ENCODE assay signal across 9 cellular contexts in genomic region chr12:118373628-118374027, GRCh38. TPM values are rescaled to one million over a fixed set of nuclear protein-coding genes. Genes with fewer than 3 reads are reported as not detected.
DNase-seq lines count a peak whose midpoint lies in the region; ATAC-seq and TF ChIP-seq lines count a peak whose summit lies in the region.
"Had no signal": no experiment of that assay in that cellular context is flagged by ENCODE, and none has a peak within 500 bp of the region (broad histone marks: within the 10 kb centered on the region; RNA-seq: fewer than 3 reads in every experiment).

No MANE protein-coding gene starts in this region.

- peaks cover 59% of the 10 kb centered on the region for H3K79me2 ChIP-seq in PC-3 (ENCODE audit: low read length)

- TF ChIP-seq POLR2A in ovary (IDR thresholded peaks at IDR 0.05): no peak

- intact Hi-C loops in PC-3 (cut with micrococcal nuclease) (loop anchor here (1.0 to 10.0 kb wide), 3 partner anchors 66 to 499 kb away; no protein-coding TSS in a partner anchor), ovary (cut with DNase I) (loop anchor here in 1 of 4 donors (5.0 kb wide), 2 partner anchors 186 to 251 kb away; no protein-coding TSS in a partner anchor)

- H3K4me2 ChIP-seq in PC-3 (ENCODE audit: low read length): peak overlapping the region; percentile 90

- H3K4me3 ChIP-seq in CD8-positive, alpha-beta memory T cell (ENCODE audit: low read length): peak overlapping the region; percentile 90
- H3K4me3 ChIP-seq in PC-3 (ENCODE audit: low read length) (peak overlapping the region; percentile 78), epithelial cell of esophagus (ENCODE audit: low read length) (peak overlapping the region; percentile 84), ovary (peak overlapping the region; percentile 38)

- H3K36me3 ChIP-seq in CD8-positive, alpha-beta memory T cell (ENCODE audit: insufficient read depth, low read length): no peaks in the 10 kb centered on the region
- H3K36me3 ChIP-seq in PC-3 (ENCODE audit: low read depth, low read length) (no peaks in the 10 kb centered on the region), ovary (no peaks in the 10 kb centered on the region)

- CTCF ChIA-PET in CD8-positive, alpha-beta memory T cell (lab: Charles Lee): interaction anchor here (0.7 to 1.1 kb wide), 3 partner anchors 9 to 192 kb away, joined by 3 read pairs; no protein-coding TSS in a partner anchor
- CTCF ChIA-PET in PC-3 (lab: Charles Lee): no interaction called here

- POLR2A ChIA-PET in CD8-positive, alpha-beta memory T cell (lab: Charles Lee): interaction anchor here (0.6 to 1.4 kb wide), 3 partner anchors 121 to 1294 kb away, joined by 3 to 12 read pairs (median 5); partner anchors contain the start of genes PRKAB1 and WSB2
- POLR2A ChIA-PET in PC-3 (lab: Charles Lee; ENCODE audit: unreplicated experiment): no interaction called here

- H3K9me2 ChIP-seq in PC-3 (replicated peaks; ENCODE audit: low read length): no peaks in the 10 kb centered on the region

- peak overlapping the region; percentile 57; the same call in 1 of the 2 replicates for H2AFZ ChIP-seq in PC-3 (ENCODE audit: low read length)

- peaks cover 44% of the 10 kb centered on the region for H3K4me1 ChIP-seq in CD8-positive, alpha-beta memory T cell (ENCODE audit: insufficient read depth, low read length)
- H3K4me1 ChIP-seq in PC-3 (ENCODE audit: insufficient read depth, low read length) (peaks cover 29% of the 10 kb centered on the region), ovary (ENCODE audit: insufficient read depth) (peaks cover 6% of the 10 kb centered on the region)

- no peaks in the 10 kb centered on the region for H3K9me3 ChIP-seq in CD8-positive, alpha-beta memory T cell (ENCODE audit: low read length)
- no peaks in the 10 kb centered on the region for H3K9me3 ChIP-seq in PC-3 (ENCODE audit: low read length)
- H3K9me3 ChIP-seq in ovary: no peaks in the 10 kb centered on the region
- H3K9me3 ChIP-seq: mucosa of descending colon had no signal

- peak overlapping the region; percentile 87 to 98 (median 92) for H3K4me3 Mint-ChIP-seq in CD8-positive, alpha-beta memory T cell

- H3K4me1 Mint-ChIP-seq in CD8-positive, alpha-beta memory T cell: peaks cover 48 to 76% (median 60%) of the 10 kb centered on the region in 3 donors

- H3K27me3 ChIP-seq in CD8-positive, alpha-beta memory T cell (ENCODE audit: insufficient read depth, low read length, poor library complexity, severe bottlenecking): no peaks in the 10 kb centered on the region
- H3K27me3 ChIP-seq in PC-3 (ENCODE audit: low read length): no peaks in the 10 kb centered on the region
- no peaks in the 10 kb centered on the region for H3K27me3 ChIP-seq in ovary

- H4K20me1 ChIP-seq in PC-3 (ENCODE audit: low read length): peaks cover 3% of the 10 kb centered on the region; the same call in 1 of the 2 replicates

- no peak for TF ChIP-seq EP300 in ovary (IDR thresholded peaks at IDR 0.05)

- peaks cover 0 to 18% (median 0%) of the 10 kb centered on the region in 3 donors for H3K36me3 Mint-ChIP-seq in CD8-positive, alpha-beta memory T cell

- no peak for DNase-seq in CD8-positive, alpha-beta memory T cell
- DNase-seq in PC-3: no peak
- no peak for DNase-seq in epithelial cell of esophagus (ENCODE audit: low read depth)
- no peak for DNase-seq in ovary
- no peak for DNase-seq in NCI-H146 (lab: John Stamatoyannopoulos, UW)
- DNase-seq in activated CD4-positive, alpha-beta T cell treated with anti-CD3 and anti-CD28 coated beads for 48 hours: no peak
- no peak for DNase-seq in stimulated activated naive CD4-positive, alpha-beta T cell treated with Interleukin-2 at 50 U/mL for 16 hours (lab: John Stamatoyannopoulos, UW)
- no peak for DNase-seq in DMS53 (lab: John Stamatoyannopoulos, UW)

- H3K27ac ChIP-seq in CD8-positive, alpha-beta memory T cell (ENCODE audit: low read depth, low read length): peak overlapping the region; percentile 74
- peak overlapping the region; percentile 47; the same call in 1 of the 2 replicates for H3K27ac ChIP-seq in PC-3 (ENCODE audit: low read length)
- H3K27ac ChIP-seq in ovary: peak overlapping the region in 1 of 2 donors; percentile 68

- H3K27ac Mint-ChIP-seq in CD8-positive, alpha-beta memory T cell: peak overlapping the region; percentile 85 to 98 (median 94)

- H3K9me3 Mint-ChIP-seq in CD8-positive, alpha-beta memory T cell: no peaks in the 10 kb centered on the region

- 48 to 62% (median 50%) methylated on average over 5 of the region's 5 CpGs for WGBS in ovary, 3 donors

- H3K9ac ChIP-seq in PC-3 (ENCODE audit: low read length): peak overlapping the region; percentile 81

- H3K27me3 Mint-ChIP-seq in CD8-positive, alpha-beta memory T cell: peaks cover 0 to 3% of the 10 kb centered on the region in 2 donors

- BruUV-seq in PC-3 (replicated peaks; lab: Mats Ljungman, UMichigan): no TSS peak

- no peak for ATAC-seq in PC-3

- TF ChIP-seq CTCF in PC-3 (conservative IDR thresholded peaks at IDR 0.05; ENCODE audit: low read depth, low read length) (no peak), epithelial cell of esophagus (IDR thresholded peaks at IDR 0.05; ENCODE audit: insufficient read depth, low read depth, low read length, missing control alignments) (no peak), ovary (IDR thresholded peaks at IDR 0.05) (no peak)

- no peaks in the 10 kb centered on the region for H3F3A ChIP-seq in PC-3 (ENCODE audit: low read length, unreplicated experiment)

RNA-seq across cellular contexts. Expression of gene TAOK3, which starts 0.9 kb away (rescaled TPM):
- total RNA-seq in CD8-positive, alpha-beta memory T cell: 10 to 100 TPM; 52.5 to 53.0 TPM
- polyA plus RNA-seq in CD8-positive, alpha-beta memory T cell: 129 TPM
- total RNA-seq in PC-3 (2014; rRNA removed) (15.9 and 27.9 TPM in 2 replicates), ovary (10 to 100 TPM; 12.6 to 26.6 (median 23.0) TPM)
- 10 to 100 TPM; 13.7 to 31.0 TPM for polyA plus RNA-seq in ovary

RNA-seq across cellular contexts. Expression of gene SUDS3, which starts 2.7 kb away (rescaled TPM):
- total RNA-seq in CD8-positive, alpha-beta memory T cell: 10 to 100 TPM; 23.8 to 25.1 TPM
- polyA plus RNA-seq in CD8-positive, alpha-beta memory T cell: 16.2 TPM
- total RNA-seq in PC-3 (2014; rRNA removed) (57.4 and 62.8 TPM in 2 replicates), ovary (10 to 100 TPM; 25.8 to 34.9 (median 28.5) TPM)
- polyA plus RNA-seq in ovary: 10 to 100 TPM; 14.5 to 22.1 TPM

Comparison
In these comparisons a context has a peak if more than half of its experiments do, and no peak if none do; other contexts are left out.
1. H3K4me3 ChIP-seq: peak in every context shown above with its lines; median percentile 90 in CD8-positive, alpha-beta memory T cell; 84 in epithelial cell of esophagus; 78 in PC-3; 38 in ovary.